In genomic region chr19:42266928-42267603, GRCh38 we compare ENCODE assay signal across 8 cellular contexts. TPM values are rescaled to one million over a fixed set of nuclear protein-coding genes. Genes with fewer than 3 reads are reported as not detected.
DNase-seq lines count a peak whose midpoint lies in the region; ATAC-seq and TF ChIP-seq lines count a peak whose summit lies in the region.
"Not testable (repeated sequence)": the region's sequence is repeated elsewhere in the genome, so short reads cannot be mapped to it uniquely, and the experiment has no call there.

No MANE protein-coding gene starts in this region.

- H3F3A ChIP-seq in GM23338 (replicated peaks; ENCODE audit: low read depth); OCI-LY1 (ENCODE audit: insufficient read depth, low read length): not testable (repeated sequence)

- H3K9me3 Mint-ChIP-seq in GM23338; activated CD4-positive, alpha-beta memory T cell treated with anti-CD3 and anti-CD28 coated beads, Interleukin-2, amount 10 ng/mL, durations not matched to agents 7 days and 5 days: not testable (repeated sequence)

- not testable (repeated sequence) for H3K27me3 ChIP-seq in ACC112 (ENCODE audit: insufficient read depth, low read length); GM23338 (ENCODE audit: insufficient read depth); OCI-LY1 (ENCODE audit: insufficient read depth, low read length); effector memory CD4-positive, alpha-beta T cell (replicated peaks; ENCODE audit: control insufficient read depth, insufficient read depth, low read length, poor library complexity, severe bottlenecking); lower lobe of right lung (ENCODE audit: low read depth); parathyroid adenoma (ENCODE audit: control insufficient read depth, insufficient read depth, low read length); tibial nerve

- H3K4me1 ChIP-seq in ACC112 (ENCODE audit: control insufficient read depth, insufficient read depth, low read length, unreplicated experiment); GM23338 (ENCODE audit: insufficient read depth): not testable (repeated sequence)
- H3K4me1 ChIP-seq in OCI-LY1 (ENCODE audit: insufficient read depth, low read length, severe bottlenecking): peaks cover 30% of the 10 kb centered on the region
- peaks cover 26% of the 10 kb centered on the region for H3K4me1 ChIP-seq in effector memory CD4-positive, alpha-beta T cell (ENCODE audit: control insufficient read depth, insufficient read depth, low read length, poor library complexity, severe bottlenecking)
- peaks cover 26% of the 10 kb centered on the region for H3K4me1 ChIP-seq in lower lobe of right lung
- H3K4me1 ChIP-seq in parathyroid adenoma: peaks cover 16% of the 10 kb centered on the region
- peaks cover 0 to 33% (median 26%) of the 10 kb centered on the region in 4 donors for H3K4me1 ChIP-seq in tibial nerve

- 88 to 90% methylated on average over 25 of the region's 25 CpGs for WGBS in tibial nerve, 2 donors

- not testable (repeated sequence) for TF ChIP-seq POLR2A in tibial nerve (IDR thresholded peaks at IDR 0.05)

- H2AFZ ChIP-seq in ACC112 (ENCODE audit: low read length, unreplicated experiment); GM23338; OCI-LY1 (ENCODE audit: low read length): not testable (repeated sequence)
- H2AFZ ChIP-seq in parathyroid adenoma: peak overlapping the region; percentile 96

- not testable (repeated sequence) for H3K27me3 Mint-ChIP-seq in GM23338 (ENCODE audit: insufficient read depth, low read depth, poor library complexity); activated CD4-positive, alpha-beta memory T cell treated with anti-CD3 and anti-CD28 coated beads, Interleukin-2, amount 10 ng/mL, durations not matched to agents 7 days and 5 days

- CTCF ChIA-PET in activated CD4-positive, alpha-beta memory T cell treated with anti-CD3 and anti-CD28 coated beads, Interleukin-2, amount 10 ng/mL, durations not matched to agents 7 days and 5 days (lab: Charles Lee): interaction anchor here (1.0 to 1.4 kb wide), 3 partner anchors 9 to 24 kb away, joined by 3 to 6 read pairs (median 4); partner anchors contain the start of gene GSK3A

- DNase-seq in GM23338 (ENCODE audit: low spot score); activated CD4-positive, alpha-beta memory T cell treated with anti-CD3 and anti-CD28 coated beads, Interleukin-2, amount 10 ng/mL, durations not matched to agents 7 days and 5 days; effector memory CD4-positive, alpha-beta T cell; tibial nerve (ENCODE audit: low spot score in 2 of 2): not testable (repeated sequence)
- peak; percentile 32 for DNase-seq in lower lobe of right lung

- H3K4me3 ChIP-seq in ACC112 (ENCODE audit: low read depth, low read length) (peak overlapping the region; percentile 92), GM23338 (peak overlapping the region; percentile 60)
- not testable (repeated sequence) for H3K4me3 ChIP-seq in OCI-LY1 (ENCODE audit: low read depth, low read length, poor library complexity, severe bottlenecking); effector memory CD4-positive, alpha-beta T cell (ENCODE audit: insufficient read depth, low read depth, low read length, poor library complexity, severe bottlenecking); lower lobe of right lung; parathyroid adenoma (ENCODE audit: low read depth, low read length); tibial nerve

- intact Hi-C loops in lower lobe of right lung (cut with DNase I): not testable (repeated sequence)

- not testable (repeated sequence) for H3K27ac ChIP-seq in ACC112 (ENCODE audit: low read depth, low read length); GM23338 (ENCODE audit: low read depth); OCI-LY1 (ENCODE audit: low read depth, low read length, poor library complexity, severe bottlenecking); lower lobe of right lung
- H3K27ac ChIP-seq in effector memory CD4-positive, alpha-beta T cell (ENCODE audit: insufficient read depth, low read length, poor library complexity, severe bottlenecking): peak overlapping the region; percentile 99
- H3K27ac ChIP-seq in parathyroid adenoma: peak overlapping the region; percentile 98
- H3K27ac ChIP-seq in tibial nerve: peak overlapping the region in 3 of 4 donors; percentile 99 to 100 (median 99)

- H3K4me2 ChIP-seq in GM23338: peak overlapping the region; percentile 93
- peak overlapping the region; percentile 96 for H3K4me2 ChIP-seq in OCI-LY1 (ENCODE audit: low read length)
- not testable (repeated sequence) for H3K4me2 ChIP-seq in parathyroid adenoma (ENCODE audit: low read length)

- not testable (repeated sequence) for H3K27ac Mint-ChIP-seq in GM23338
- H3K27ac Mint-ChIP-seq in activated CD4-positive, alpha-beta memory T cell treated with anti-CD3 and anti-CD28 coated beads, Interleukin-2, amount 10 ng/mL, durations not matched to agents 7 days and 5 days: peak overlapping the region; percentile 24

- POLR2A ChIA-PET in activated CD4-positive, alpha-beta memory T cell treated with anti-CD3 and anti-CD28 coated beads, Interleukin-2, amount 10 ng/mL, durations not matched to agents 7 days and 5 days (lab: Charles Lee): interaction anchor here (0.7 to 2.7 kb wide), 6 partner anchors 11 to 47 kb away, joined by 3 to 11 read pairs (median 4); partner anchors contain the start of genes ERF, GSK3A and ZNF526

- H3K4me1 Mint-ChIP-seq in GM23338: peaks cover 27% of the 10 kb centered on the region
- H3K4me1 Mint-ChIP-seq in activated CD4-positive, alpha-beta memory T cell treated with anti-CD3 and anti-CD28 coated beads, Interleukin-2, amount 10 ng/mL, durations not matched to agents 7 days and 5 days: peaks cover 29% of the 10 kb centered on the region

- not testable (repeated sequence) for H3K36me3 ChIP-seq in ACC112 (ENCODE audit: insufficient read depth, low read length); GM23338 (ENCODE audit: insufficient read depth); OCI-LY1 (ENCODE audit: insufficient read depth, low read length); effector memory CD4-positive, alpha-beta T cell (ENCODE audit: control insufficient read depth, insufficient read depth, low read length); lower lobe of right lung; parathyroid adenoma (ENCODE audit: control insufficient read depth, insufficient read depth, low read length); tibial nerve

- TF ChIP-seq CTCF in GM23338 (conservative IDR thresholded peaks at IDR 0.05; ENCODE audit: low read depth in 2 of 2); OCI-LY1 (IDR thresholded peaks at IDR 0.05; ENCODE audit: low read length); lower lobe of right lung (IDR thresholded peaks at IDR 0.05); parathyroid adenoma (IDR thresholded peaks at IDR 0.05); tibial nerve (IDR thresholded peaks at IDR 0.05): not testable (repeated sequence)

- not testable (repeated sequence) for ATAC-seq in GM23338, lower lobe of right lung

- H4K20me1 ChIP-seq in GM23338 (replicated peaks; ENCODE audit: insufficient read depth); OCI-LY1 (ENCODE audit: insufficient read depth, low read length): not testable (repeated sequence)

- not testable (repeated sequence) for H3K9me3 ChIP-seq in OCI-LY1 (ENCODE audit: low read length); effector memory CD4-positive, alpha-beta T cell (ENCODE audit: control insufficient read depth, low read length); lower lobe of right lung; parathyroid adenoma (ENCODE audit: control insufficient read depth, low read length); tibial nerve

- not testable (repeated sequence) for H3K4me3 Mint-ChIP-seq in GM23338; activated CD4-positive, alpha-beta memory T cell treated with anti-CD3 and anti-CD28 coated beads, Interleukin-2, amount 10 ng/mL, durations not matched to agents 7 days and 5 days

- not testable (repeated sequence) for TF ChIP-seq EP300 in tibial nerve (IDR thresholded peaks at IDR 0.05)

- H3K36me3 Mint-ChIP-seq in GM23338 (ENCODE audit: low read depth): not testable (repeated sequence)
- peaks cover 17% of the 10 kb centered on the region for H3K36me3 Mint-ChIP-seq in activated CD4-positive, alpha-beta memory T cell treated with anti-CD3 and anti-CD28 coated beads, Interleukin-2, amount 10 ng/mL, durations not matched to agents 7 days and 5 days (ENCODE audit: low read depth)

- H3K79me2 ChIP-seq in ACC112 (ENCODE audit: control insufficient read depth, insufficient read depth, low read length, unreplicated experiment): peaks cover 22% of the 10 kb centered on the region
- H3K79me2 ChIP-seq in GM23338 (replicated peaks; ENCODE audit: insufficient read depth); OCI-LY1 (ENCODE audit: insufficient read depth, low read length): not testable (repeated sequence)
- peaks cover 21% of the 10 kb centered on the region for H3K79me2 ChIP-seq in parathyroid adenoma

- not testable (repeated sequence) for H3K9me2 ChIP-seq in GM23338 (ENCODE audit: insufficient read depth); OCI-LY1 (ENCODE audit: low read depth, low read length)

- H3K9ac ChIP-seq in OCI-LY1 (ENCODE audit: low read length): peak overlapping the region; percentile 93
- H3K9ac ChIP-seq in parathyroid adenoma: not testable (repeated sequence)

RNA-seq across cellular contexts. Expression of gene CIC, which starts 2.0 kb away (rescaled TPM):
- 31.8 and 42.0 TPM in 2 replicates for total RNA-seq in GM23338 (2014; rRNA removed; shearing (Covaris generic))
- polyA plus RNA-seq in GM23338 (2016; fragmentation: Nextera tagmentation; extraction: Ambion mirVana): 13.2 and 13.9 TPM in 2 replicates
- 10 to 100 TPM; 86.5 to 88.8 TPM for total RNA-seq in activated CD4-positive, alpha-beta memory T cell treated with anti-CD3 and anti-CD28 coated beads, Interleukin-2, amount 10 ng/mL, durations not matched to agents 7 days and 5 days
- total RNA-seq in lower lobe of right lung (67.9 TPM), tibial nerve (10 to 100 TPM; 27.0 to 74.1 (median 41.3) TPM)

RNA-seq across cellular contexts. Expression of gene ERF, which starts 12.1 kb away (rescaled TPM):
- total RNA-seq in GM23338 (2014; rRNA removed; shearing (Covaris generic)): 49.0 and 49.4 TPM in 2 replicates
- polyA plus RNA-seq in GM23338 (2016; fragmentation: Nextera tagmentation; extraction: Ambion mirVana): 29.4 and 30.4 TPM in 2 replicates
- 10 to 100 TPM; 46.9 to 52.6 TPM for total RNA-seq in activated CD4-positive, alpha-beta memory T cell treated with anti-CD3 and anti-CD28 coated beads, Interleukin-2, amount 10 ng/mL, durations not matched to agents 7 days and 5 days
- total RNA-seq in lower lobe of right lung (35.8 TPM), tibial nerve (10 to 100 TPM; 30.4 to 42.6 (median 35.1) TPM)

RNA-seq across cellular contexts. Expression of gene GSK3A, which starts 24.7 kb away (rescaled TPM):
- total RNA-seq in GM23338 (2014; rRNA removed; shearing (Covaris generic)): 40.7 and 47.0 TPM in 2 replicates
- 17.7 and 19.2 TPM in 2 replicates for polyA plus RNA-seq in GM23338 (2016; fragmentation: Nextera tagmentation; extraction: Ambion mirVana)
- 10 to 100 TPM; 48.9 to 50.7 TPM for total RNA-seq in activated CD4-positive, alpha-beta memory T cell treated with anti-CD3 and anti-CD28 coated beads, Interleukin-2, amount 10 ng/mL, durations not matched to agents 7 days and 5 days
- 39.8 TPM for total RNA-seq in lower lobe of right lung
- total RNA-seq in tibial nerve: 10 to 100 TPM; 24.7 to 34.5 (median 28.3) TPM

RNA-seq across cellular contexts. Expression of gene PRR19, which starts 34.9 kb away (rescaled TPM):
- 3.6 and 8.1 TPM in 2 replicates for total RNA-seq in GM23338 (2014; rRNA removed; shearing (Covaris generic))
- 4.1 and 5.6 TPM in 2 replicates for polyA plus RNA-seq in GM23338 (2016; fragmentation: Nextera tagmentation; extraction: Ambion mirVana)
- total RNA-seq in activated CD4-positive, alpha-beta memory T cell treated with anti-CD3 and anti-CD28 coated beads, Interleukin-2, amount 10 ng/mL, durations not matched to agents 7 days and 5 days: under 1 TPM; 0.45 to 0.91 TPM
- total RNA-seq in lower lobe of right lung (0.71 TPM), tibial nerve (under 1 TPM in 2 of 4 donors, not detected in 2; 0.30 to 0.44 TPM)

RNA-seq across cellular contexts. Expression of gene PAFAH1B3, which starts 35.4 kb away (rescaled TPM):
- total RNA-seq in GM23338 (2014; rRNA removed; shearing (Covaris generic)): 139 and 162 TPM in 2 replicates
- polyA plus RNA-seq in GM23338 (2016; fragmentation: Nextera tagmentation; extraction: Ambion mirVana): 195 and 197 TPM in 2 replicates
- 10 to 100 TPM; 30.6 to 32.7 TPM for total RNA-seq in activated CD4-positive, alpha-beta memory T cell treated with anti-CD3 and anti-CD28 coated beads, Interleukin-2, amount 10 ng/mL, durations not matched to agents 7 days and 5 days
- 13.4 TPM for total RNA-seq in lower lobe of right lung
- total RNA-seq in tibial nerve: 1 to 10 TPM; 3.8 to 9.0 (median 8.1) TPM
